In the genomic region with DNA sequence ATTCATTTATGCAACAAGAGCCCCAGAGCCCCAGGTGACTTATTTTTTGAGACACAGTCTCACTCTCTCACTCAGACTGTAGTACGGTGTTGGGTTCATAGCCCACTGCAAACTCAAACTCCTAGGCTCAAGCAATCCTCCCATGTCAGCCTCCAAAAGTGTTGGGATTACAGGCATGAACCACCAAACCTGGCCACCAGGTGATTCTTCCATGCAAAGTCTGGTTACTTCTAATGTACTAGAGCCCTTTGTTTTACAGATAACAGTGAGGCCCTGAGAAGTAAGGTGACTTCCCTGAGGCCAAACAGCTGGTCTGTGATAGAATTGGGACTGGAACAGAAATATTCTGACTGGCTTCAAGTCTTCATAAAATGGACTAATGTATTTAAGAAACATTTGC, we compare ENCODE assay signal across 35 cellular contexts. TPM values are rescaled to one million over a fixed set of nuclear protein-coding genes. Genes with fewer than 3 reads are reported as not detected.
"Had no signal": no experiment of that assay in that cellular context is flagged by ENCODE, and none has a peak within 500 bp of the region (broad histone marks: within the 10 kb centered on the region; RNA-seq: fewer than 3 reads in every experiment).

No MANE protein-coding gene starts in this region.

- H3K36me3 Mint-ChIP-seq: activated CD8-positive, alpha-beta memory T cell treated with anti-CD3 and anti-CD28 coated beads, Interleukin-2, amount 10 ng/mL, durations not matched to agents 7 days and 5 days; activated naive CD4-positive, alpha-beta T cell treated with anti-CD3 and anti-CD28 coated beads, Interleukin-2, amount 10 ng/mL, durations not matched to agents 7 days and 5 days; activated naive CD8-positive, alpha-beta T cell; brain had no signal

- H3K36me3 ChIP-seq: MG63 had no signal

- H3K9me3 Mint-ChIP-seq: activated CD4-positive, alpha-beta memory T cell treated with anti-CD3 and anti-CD28 coated beads, Interleukin-2, amount 10 ng/mL, durations not matched to agents 7 days and 5 days; activated naive CD4-positive, alpha-beta T cell treated with anti-CD3 and anti-CD28 coated beads, Interleukin-2, amount 10 ng/mL, durations not matched to agents 7 days and 5 days; activated naive CD8-positive, alpha-beta T cell treated with anti-CD3 and anti-CD28 coated beads, Interleukin-2, amount 50 U/mL, for 24 hours had no signal

- ATAC-seq: activated CD8-positive, alpha-beta memory T cell treated with anti-CD3 and anti-CD28 coated beads, Interleukin-2, amount 10 ng/mL, durations not matched to agents 7 days and 5 days; activated naive CD8-positive, alpha-beta T cell treated with anti-CD3 and anti-CD28 coated beads, Interleukin-2, amount 50 U/mL, for 24 hours; PC-3 had no signal

- DNase-seq: activated CD4-positive, alpha-beta memory T cell treated with anti-CD3 and anti-CD28 coated beads, Interleukin-2, amount 10 ng/mL, durations not matched to agents 7 days and 5 days; activated CD4-positive, alpha-beta T cell treated with anti-CD3 and anti-CD28 coated beads for 1 hour; activated CD4-positive, alpha-beta T cell treated with anti-CD3 and anti-CD28 coated beads for 48 hours; activated CD4-positive, CD25-positive, alpha-beta regulatory T cell; activated CD8-positive, alpha-beta memory T cell treated with anti-CD3 and anti-CD28 coated beads for 24 hours; activated CD8-positive, alpha-beta memory T cell treated with anti-CD3 and anti-CD28 coated beads, Interleukin-2, amount 10 ng/mL, durations not matched to agents 7 days and 5 days; activated CD8-positive, alpha-beta memory T cell treated with anti-CD3 and anti-CD28 coated beads, Interleukin-2, amount 50 U/mL, for 48 hours; activated effector memory CD4-positive, alpha-beta T cell treated with Interleukin-2 at 50 U/mL for 16 hours; activated naive CD4-positive, alpha-beta T cell treated with anti-CD3 and anti-CD28 coated beads, Interleukin-2, amount 10 ng/mL, durations not matched to agents 7 days and 5 days; activated naive CD8-positive, alpha-beta T cell treated with anti-CD3 and anti-CD28 coated beads, Interleukin-2, amount 50 U/mL, for 24 hours; activated T-cell treated with anti-CD3 and anti-CD28 coated beads, Interleukin-2, amount 50 U/mL, for 48 hours; anterior cingulate cortex; caudate nucleus; cerebellar nuclear complex; Kasumi-1; KG1; MG63; MV-4-11; NCI-H1092; NCI-H1436 treated with DMSO at 0.1 percent for 48 hours; NCI-H1694 treated with DMSO at 0.1 percent for 48 hours; NCI-H2029; NCI-H345; NCI-H526; NCI-H82; PC-3; Right ventricle myocardium superior; SW 1271; T-helper 1 cell; T-helper 2 cell; T-helper 9 cell had no signal

- H3K4me1 Mint-ChIP-seq: activated CD4-positive, alpha-beta memory T cell treated with anti-CD3 and anti-CD28 coated beads, Interleukin-2, amount 10 ng/mL, durations not matched to agents 7 days and 5 days; activated CD8-positive, alpha-beta memory T cell treated with anti-CD3 and anti-CD28 coated beads, Interleukin-2, amount 10 ng/mL, durations not matched to agents 7 days and 5 days; activated naive CD4-positive, alpha-beta T cell treated with anti-CD3 and anti-CD28 coated beads, Interleukin-2, amount 10 ng/mL, durations not matched to agents 7 days and 5 days; activated naive CD8-positive, alpha-beta T cell treated with anti-CD3 and anti-CD28 coated beads, Interleukin-2, amount 50 U/mL, for 24 hours; brain had no signal

- H3K9me3 ChIP-seq: MG63 had no signal

- H3K27ac Mint-ChIP-seq: activated CD4-positive, alpha-beta memory T cell treated with anti-CD3 and anti-CD28 coated beads, Interleukin-2, amount 10 ng/mL, durations not matched to agents 7 days and 5 days; activated CD8-positive, alpha-beta memory T cell treated with anti-CD3 and anti-CD28 coated beads, Interleukin-2, amount 10 ng/mL, durations not matched to agents 7 days and 5 days; activated naive CD4-positive, alpha-beta T cell treated with anti-CD3 and anti-CD28 coated beads, Interleukin-2, amount 10 ng/mL, durations not matched to agents 7 days and 5 days; activated naive CD8-positive, alpha-beta T cell; activated naive CD8-positive, alpha-beta T cell treated with anti-CD3 and anti-CD28 coated beads, Interleukin-2, amount 50 U/mL, for 24 hours; brain had no signal

- H3K4me3 Mint-ChIP-seq: activated CD4-positive, alpha-beta memory T cell treated with anti-CD3 and anti-CD28 coated beads, Interleukin-2, amount 10 ng/mL, durations not matched to agents 7 days and 5 days; activated CD8-positive, alpha-beta memory T cell treated with anti-CD3 and anti-CD28 coated beads, Interleukin-2, amount 10 ng/mL, durations not matched to agents 7 days and 5 days; activated naive CD4-positive, alpha-beta T cell treated with anti-CD3 and anti-CD28 coated beads, Interleukin-2, amount 10 ng/mL, durations not matched to agents 7 days and 5 days; activated naive CD8-positive, alpha-beta T cell; activated naive CD8-positive, alpha-beta T cell treated with anti-CD3 and anti-CD28 coated beads, Interleukin-2, amount 50 U/mL, for 24 hours; brain had no signal

- H3K4me3 ChIP-seq: MG63 had no signal

- H3K27ac ChIP-seq: VCaP had no signal

RNA-seq across cellular contexts. Expression of a gene that starts 10.0 kb away (rescaled TPM):
- total RNA-seq: activated CD4-positive, alpha-beta memory T cell treated with anti-CD3 and anti-CD28 coated beads, Interleukin-2, amount 10 ng/mL, durations not matched to agents 7 days and 5 days; activated CD8-positive, alpha-beta memory T cell treated with anti-CD3 and anti-CD28 coated beads, Interleukin-2, amount 10 ng/mL, durations not matched to agents 7 days and 5 days; bronchial epithelial cell; PC-3; Right ventricle myocardium superior had no signal
